ENCODE assay signal across 24 cellular contexts in genomic region chr5:3607541-3608147, GRCh38. TPM values are rescaled to one million over a fixed set of nuclear protein-coding genes. Genes with fewer than 3 reads are reported as not detected.
DNase-seq lines count a peak whose midpoint lies in the region; ATAC-seq and TF ChIP-seq lines count a peak whose summit lies in the region.
"Had no signal": no experiment of that assay in that cellular context is flagged by ENCODE, and none has a peak within 500 bp of the region (broad histone marks: within the 10 kb centered on the region; RNA-seq: fewer than 3 reads in every experiment).

No MANE protein-coding gene starts in this region.

- H3K4me3 Mint-ChIP-seq in MCF 10A (ENCODE audit: unreplicated experiment): no peak overlapping the region
- H3K4me3 Mint-ChIP-seq: CD4-positive, alpha-beta T cell; HFFc6 had no signal

- no peak overlapping the region for H3K27ac Mint-ChIP-seq in MCF 10A (ENCODE audit: low read depth, unreplicated experiment)
- H3K27ac Mint-ChIP-seq: CD4-positive, alpha-beta T cell; GM23338; HFFc6 had no signal

- CTCF ChIA-PET in MCF 10A (lab: Yijun Ruan, JAX): interaction anchor here (0.5 to 0.6 kb wide), 4 partner anchors 203 to 265 kb away, joined by 3 to 4 read pairs (median 3); no protein-coding TSS in a partner anchor

- POLR2A ChIA-PET in MCF 10A (lab: Yijun Ruan, JAX): no interaction called here

- H3K9me3 ChIP-seq in breast epithelium: no peaks in the 10 kb centered on the region
- no peaks in the 10 kb centered on the region for H3K9me3 ChIP-seq in left lung
- no peaks in the 10 kb centered on the region for H3K9me3 ChIP-seq in upper lobe of right lung
- H3K9me3 ChIP-seq in gastrocnemius medialis: no peaks in the 10 kb centered on the region
- H3K9me3 ChIP-seq: HAP-1, SK-N-SH had no signal

- no peak for DNase-seq in breast epithelium (ENCODE audit: low spot score in 2 of 2)
- no peak for DNase-seq in MCF 10A (ENCODE audit: unreplicated experiment)
- DNase-seq in NCI-H524 treated with DMSO at 0.1 percent for 48 hours (lab: John Stamatoyannopoulos, UW): peak; percentile 86
- DNase-seq in left lung: peak in 1 of 2 donors; percentile 18
- DNase-seq in upper lobe of right lung: peak; percentile 21
- no peak for DNase-seq in posterior cingulate gyrus
- DNase-seq in activated naive CD4-positive, alpha-beta T cell treated with anti-CD3 and anti-CD28 coated beads, Interleukin-2, amount 50 U/mL, for 16 hours: no peak
- DNase-seq in gastrocnemius medialis: no peak
- DNase-seq: 8988T; ACHN; CD4-positive, alpha-beta T cell; HFFc6; MV-4-11; NCI-H1105; NCI-H1436 treated with DMSO at 0.1 percent for 48 hours; NCI-H187 treated with DMSO at 0.1 percent for 48 hours; NCI-H345; NCI-H510A treated with DMSO at 0.1 percent for 48 hours; NCI-H774; SK-N-SH; SW 1271 had no signal

- TF ChIP-seq POLR2A in breast epithelium (IDR thresholded peaks at IDR 0.05): no peak
- no peak for TF ChIP-seq POLR2A in gastrocnemius medialis (IDR thresholded peaks at IDR 0.05)

- H3K9me3 Mint-ChIP-seq in MCF 10A (ENCODE audit: unreplicated experiment): no peaks in the 10 kb centered on the region
- H3K9me3 Mint-ChIP-seq: CD4-positive, alpha-beta T cell had no signal

- H3K27ac ChIP-seq in breast epithelium: peak overlapping the region; percentile 75 to 90
- no peak overlapping the region for H3K27ac ChIP-seq in left lung
- H3K27ac ChIP-seq in upper lobe of right lung: no peak overlapping the region
- H3K27ac ChIP-seq in gastrocnemius medialis: no peak overlapping the region

- TF ChIP-seq CTCF in breast epithelium (IDR thresholded peaks at IDR 0.05) (no peak), MCF 10A (IDR thresholded peaks at IDR 0.05; ENCODE audit: unreplicated experiment) (no peak), left lung (IDR thresholded peaks at IDR 0.05) (no peak), upper lobe of right lung (IDR thresholded peaks at IDR 0.05) (no peak), gastrocnemius medialis (IDR thresholded peaks at IDR 0.05 in 4 of 5, conservative IDR thresholded peaks at IDR 0.05 in 1 of 5) (no peak)

- ATAC-seq in left lung: peak; percentile 58
- peak; percentile 20 for ATAC-seq in upper lobe of right lung
- no peak for ATAC-seq in gastrocnemius medialis
- ATAC-seq: GM12878, GM23338 had no signal

- intact Hi-C loops in breast epithelium (cut with DNase I; ENCODE audit: low total_unique reads) (no loop called here), MCF 10A (cut with micrococcal nuclease) (no loop called here), left lung (cut with DNase I) (no loop called here), upper lobe of right lung (cut with DNase I) (no loop called here), posterior cingulate gyrus (cut with DNase I) (no loop called here), gastrocnemius medialis (cut with DNase I; ENCODE audit: low total_unique reads) (no loop called here)

- H3K4me1 ChIP-seq in breast epithelium (no peaks in the 10 kb centered on the region), left lung (no peaks in the 10 kb centered on the region), upper lobe of right lung (no peaks in the 10 kb centered on the region), gastrocnemius medialis (no peaks in the 10 kb centered on the region)
- H3K4me1 ChIP-seq: HAP-1 had no signal

- H3K27me3 Mint-ChIP-seq in MCF 10A (ENCODE audit: insufficient read depth, unreplicated experiment): no peaks in the 10 kb centered on the region

- no TSS peak for BruUV-seq in MCF 10A (replicated peaks; lab: Mats Ljungman, UMichigan)

- in situ Hi-C loops in gastrocnemius medialis (cut with MboI; ENCODE audit: low sequenced_read_pairs in 4 of 4): no loop called here

- peaks cover 18% of the 10 kb centered on the region for H3K4me1 Mint-ChIP-seq in MCF 10A (ENCODE audit: insufficient read depth, unreplicated experiment)

- H3K36me3 ChIP-seq in breast epithelium (no peaks in the 10 kb centered on the region), left lung (no peaks in the 10 kb centered on the region), upper lobe of right lung (no peaks in the 10 kb centered on the region), gastrocnemius medialis (no peaks in the 10 kb centered on the region)
- H3K36me3 ChIP-seq: HAP-1 had no signal

- H3K4me3 ChIP-seq in breast epithelium (no peak overlapping the region), left lung (no peak overlapping the region), upper lobe of right lung (no peak overlapping the region), gastrocnemius medialis (no peak overlapping the region)
- H3K4me3 ChIP-seq: GM12878, HAP-1 had no signal

- peaks cover 30% of the 10 kb centered on the region for H3K36me3 Mint-ChIP-seq in MCF 10A (ENCODE audit: insufficient read depth, unreplicated experiment)

- H3K27me3 ChIP-seq in breast epithelium (peaks cover 0 to 23% of the 10 kb centered on the region in 2 donors), left lung (peaks cover 33 to 79% of the 10 kb centered on the region in 2 donors), upper lobe of right lung (peaks cover 56% of the 10 kb centered on the region), gastrocnemius medialis (peaks cover 36 to 40% (median 40%) of the 10 kb centered on the region in 3 donors)

RNA-seq across cellular contexts. Expression of gene IRX1, which starts 12.0 kb away (rescaled TPM):
- total RNA-seq in breast epithelium (10 to 100 TPM; 19.7 to 49.2 (median 27.8) TPM), MCF 10A (2022) (13.8 and 15.5 TPM in 2 replicates), left lung (10 to 100 TPM in 1 of 2 donors, 1 to 10 TPM in 1; 4.0 to 18.3 TPM), upper lobe of right lung (7.5 TPM), gastrocnemius medialis (not detected)
- total RNA-seq: CD4-positive, alpha-beta T cell; GM12878; HFFc6 had no signal

Comparison
In these comparisons a context has a peak if more than half of its experiments do, and no peak if none do; other contexts are left out.
1. DNase-seq: peak in NCI-H524 treated with DMSO at 0.1 percent for 48 hours (single experiment) and upper lobe of right lung (single experiment); none in breast epithelium (0 of 2), MCF 10A (single experiment), posterior cingulate gyrus (0 of 10), activated naive CD4-positive, alpha-beta T cell treated with anti-CD3 and anti-CD28 coated beads, Interleukin-2, amount 50 U/mL, for 16 hours (single experiment) and gastrocnemius medialis (0 of 2).
2. H3K27ac ChIP-seq: peak in breast epithelium (2 of 2); none in left lung (0 of 2), upper lobe of right lung (single experiment) and gastrocnemius medialis (0 of 4).
3. ATAC-seq: peak in left lung (single experiment) and upper lobe of right lung (single experiment); none in gastrocnemius medialis (0 of 2).